Comparison of ENCODE assay signal across 25 cellular contexts in genomic region chr5:58056546-58056945, GRCh38.
DNase-seq lines count a peak whose midpoint lies in the region; ATAC-seq, FAIRE-seq and TF ChIP-seq lines count a peak whose summit lies in the region.
"Had no signal": no experiment of that assay in that cellular context is flagged by ENCODE, and none has a peak within 500 bp of the region (broad histone marks: within the 10 kb centered on the region; RNA-seq: fewer than 3 reads in every experiment).

No MANE protein-coding gene starts in this region.

- CTCF ChIA-PET in PC-3 (lab: Charles Lee): interaction anchor here (0.6 kb wide), 1 partner anchor 231 kb away, joined by 3 read pairs; no protein-coding TSS in a partner anchor
- CTCF ChIA-PET in endothelial cell of umbilical vein (lab: Charles Lee): interaction anchor here (0.7 to 1.0 kb wide), 4 partner anchors 15 to 277 kb away, joined by 3 to 4 read pairs (median 4); no protein-coding TSS in a partner anchor

- H3K9ac ChIP-seq in GM23248 (no peak overlapping the region), PC-3 (ENCODE audit: low read length) (no peak overlapping the region), endothelial cell of umbilical vein (replicated peaks; ENCODE audit: extremely low read depth, insufficient read depth, low read length) (no peak overlapping the region)
- H3K9ac ChIP-seq: parathyroid adenoma had no signal

- H3F3A ChIP-seq in GM23248 (ENCODE audit: insufficient read depth): peaks cover 14% of the 10 kb centered on the region; the same call in 1 of the 2 replicates
- H3F3A ChIP-seq in PC-3 (ENCODE audit: low read length, unreplicated experiment): no peaks in the 10 kb centered on the region

- H2AFZ ChIP-seq in GM23248 (no peak overlapping the region), PC-3 (ENCODE audit: low read length) (no peak overlapping the region), endothelial cell of umbilical vein (ENCODE audit: low read depth, low read length) (no peak overlapping the region)
- H2AFZ ChIP-seq: parathyroid adenoma had no signal

- WGBS in GM23248 (ENCODE audit: low coverage in 1 of 2, low lambda C conversion rate in 2 of 2, missing lambda C conversion rate in 2 of 2), 2 experiments: 44 to 60% methylated on average over 1 of the region's 1 CpG

- H3K9me2 ChIP-seq in GM23248 (ENCODE audit: insufficient read depth): no peaks in the 10 kb centered on the region; the same call in 1 of the 2 replicates
- no peaks in the 10 kb centered on the region for H3K9me2 ChIP-seq in PC-3 (replicated peaks; ENCODE audit: low read length)

- H3K36me3 ChIP-seq in GM23248 (ENCODE audit: low read depth) (no peaks in the 10 kb centered on the region), PC-3 (ENCODE audit: low read depth, low read length) (no peaks in the 10 kb centered on the region), endothelial cell of umbilical vein (ENCODE audit: control insufficient read depth in 2 of 2, extremely low read depth in 1 of 2, insufficient read depth in 2 of 2, low read length in 2 of 2) (no peaks in the 10 kb centered on the region)
- H3K36me3 ChIP-seq: right lobe of liver, tibial artery had no signal

- no peaks in the 10 kb centered on the region for H4K20me1 ChIP-seq in GM23248 (ENCODE audit: insufficient read depth)
- H4K20me1 ChIP-seq in PC-3 (ENCODE audit: low read length): no peaks in the 10 kb centered on the region
- H4K20me1 ChIP-seq in endothelial cell of umbilical vein (replicated peaks; ENCODE audit: control insufficient read depth, extremely low read depth, insufficient read depth, low read length): no peaks in the 10 kb centered on the region

- peaks cover 51% of the 10 kb centered on the region for H3K9me3 Mint-ChIP-seq in nephron progenitor cell

- H3K9me1 ChIP-seq in endothelial cell of umbilical vein (replicated peaks; ENCODE audit: control insufficient read depth, extremely low read depth, insufficient read depth, low read length): no peaks in the 10 kb centered on the region

- H3K27me3 ChIP-seq in GM23248 (replicated peaks; ENCODE audit: insufficient read depth) (no peaks in the 10 kb centered on the region), PC-3 (ENCODE audit: low read length) (no peaks in the 10 kb centered on the region), endothelial cell of umbilical vein (ENCODE audit: control insufficient read depth in 2 of 2, insufficient read depth in 2 of 2, low read length in 2 of 2) (no peaks in the 10 kb centered on the region)
- H3K27me3 ChIP-seq: foreskin keratinocyte, right lobe of liver, tibial artery had no signal

- FAIRE-seq in endothelial cell of umbilical vein (lab: Jason Lieb, UNC): no peak
- FAIRE-seq: bronchial epithelial cell had no signal

- H3K4me1 Mint-ChIP-seq in nephron progenitor cell: peaks cover 22% of the 10 kb centered on the region
- H3K4me1 Mint-ChIP-seq: T-helper 17 cell had no signal

- peak; percentile 15 for DNase-seq in GM23248
- DNase-seq in PC-3: peak; percentile 41
- peak; percentile 90 for DNase-seq in endothelial cell of umbilical vein (ENCODE audit: low read depth, low spot score)
- peak; percentile 37 for DNase-seq in non-pigmented ciliary epithelial cell (ENCODE audit: low read depth)
- no peak for DNase-seq in T1000 (lab: John Stamatoyannopoulos, UW)
- DNase-seq in nephron progenitor cell: no peak
- DNase-seq: activated gamma-delta T cell, Calu3, foreskin keratinocyte, immature natural killer cell, NCI-H146, NCI-H2171, NCI-H524, right lobe of liver, RPMI8226, T-helper 17 cell, tibial artery had no signal

- ATAC-seq in PC-3 (no peak), GM21619 (IDR thresholded peaks at IDR 0.05; ENCODE audit: unreplicated experiment) (no peak), GM19452 (IDR thresholded peaks at IDR 0.05; ENCODE audit: unreplicated experiment) (no peak)
- ATAC-seq: foreskin keratinocyte, HCT116, right lobe of liver, T-helper 17 cell had no signal

- H3K27ac ChIP-seq in GM23248: no peak overlapping the region
- no peak overlapping the region for H3K27ac ChIP-seq in PC-3 (ENCODE audit: low read length)
- H3K27ac ChIP-seq in endothelial cell of umbilical vein (ENCODE audit: insufficient read depth, low read depth, low read length): no peak overlapping the region
- H3K27ac ChIP-seq: C4-2B, coronary artery, foreskin keratinocyte, parathyroid adenoma, right lobe of liver, tibial artery had no signal

- intact Hi-C loops in PC-3 (cut with micrococcal nuclease): no loop called here
- intact Hi-C loops in endothelial cell of umbilical vein (cut with micrococcal nuclease): no loop called here

- H3K4me2 ChIP-seq in GM23248 (ENCODE audit: unreplicated experiment) (no peak overlapping the region), PC-3 (ENCODE audit: low read length) (no peak overlapping the region), endothelial cell of umbilical vein (ENCODE audit: insufficient read depth, low read length) (no peak overlapping the region)

- no peaks in the 10 kb centered on the region for H3K27me3 Mint-ChIP-seq in nephron progenitor cell (ENCODE audit: low read depth, poor library complexity)
- H3K27me3 Mint-ChIP-seq: stimulated activated naive CD8-positive, alpha-beta T cell treated with anti-CD3 and anti-CD28 coated beads, Interleukin-15, Interleukin-2, amounts not matched to agents 100 ng/mL and 50 ng/mL, for 24 hours; T-helper 17 cell had no signal

- H3K27ac Mint-ChIP-seq in nephron progenitor cell: no peak overlapping the region
- H3K27ac Mint-ChIP-seq: immature natural killer cell; stimulated activated naive CD8-positive, alpha-beta T cell treated with anti-CD3 and anti-CD28 coated beads, Interleukin-15, Interleukin-2, amounts not matched to agents 100 ng/mL and 50 ng/mL, for 24 hours; T-helper 17 cell had no signal

- H3K9me3 ChIP-seq in GM23248 (ENCODE audit: low read depth): no peaks in the 10 kb centered on the region
- H3K9me3 ChIP-seq in PC-3 (ENCODE audit: low read length): no peaks in the 10 kb centered on the region
- H3K9me3 ChIP-seq in endothelial cell of umbilical vein (replicated peaks; ENCODE audit: control insufficient read depth, insufficient read depth, low read length): no peaks in the 10 kb centered on the region

- TF ChIP-seq POLR2A in endothelial cell of umbilical vein (IDR thresholded peaks at IDR 0.05; ENCODE audit: low read depth, low read length): no peak

- H3K4me1 ChIP-seq in GM23248 (ENCODE audit: insufficient read depth) (peaks cover 10% of the 10 kb centered on the region), PC-3 (ENCODE audit: insufficient read depth, low read length) (no peaks in the 10 kb centered on the region), endothelial cell of umbilical vein (ENCODE audit: control insufficient read depth, extremely low read depth, insufficient read depth, low read length) (no peaks in the 10 kb centered on the region)
- H3K4me1 ChIP-seq: foreskin keratinocyte, parathyroid adenoma, right lobe of liver, tibial artery had no signal

- H3K79me2 ChIP-seq in GM23248 (ENCODE audit: insufficient read depth): no peaks in the 10 kb centered on the region
- no peaks in the 10 kb centered on the region for H3K79me2 ChIP-seq in PC-3 (ENCODE audit: low read length)
- no peaks in the 10 kb centered on the region for H3K79me2 ChIP-seq in endothelial cell of umbilical vein (ENCODE audit: control insufficient read depth, insufficient read depth, low read length)
- H3K79me2 ChIP-seq: parathyroid adenoma had no signal

- in situ Hi-C loops in GM23248 (cut with MboI): no loop called here

- dilution Hi-C loops in endothelial cell of umbilical vein (cut with MboI; ENCODE audit: extremely low pct_ligation_motif_present, low sequenced_read_pairs): no loop called here

- no peak overlapping the region for H3K4me3 ChIP-seq in GM23248
- no peak overlapping the region for H3K4me3 ChIP-seq in PC-3 (ENCODE audit: low read length)
- no peak overlapping the region for H3K4me3 ChIP-seq in endothelial cell of umbilical vein (replicated peaks in 1 of 3; ENCODE audit: insufficient read depth in 1 of 3, low read depth in 1 of 3, low read length in 3 of 3)
- H3K4me3 ChIP-seq: coronary artery, right lobe of liver, tibial artery had no signal

- TF ChIP-seq CTCF in PC-3 (conservative IDR thresholded peaks at IDR 0.05; ENCODE audit: low read depth, low read length) (no peak), endothelial cell of umbilical vein (IDR thresholded peaks at IDR 0.05; ENCODE audit: extremely low read depth in 1 of 2, insufficient read depth in 1 of 2, low read depth in 1 of 2, low read length in 2 of 2) (no peak), nephron progenitor cell (IDR thresholded peaks at IDR 0.05) (no peak)

- H3K36me3 Mint-ChIP-seq in nephron progenitor cell (ENCODE audit: low read depth): peaks cover 10% of the 10 kb centered on the region

- POLR2A ChIA-PET in PC-3 (lab: Charles Lee; ENCODE audit: unreplicated experiment): no interaction called here
- POLR2A ChIA-PET in endothelial cell of umbilical vein (lab: Charles Lee): no interaction called here

- BruUV-seq in PC-3 (replicated peaks; lab: Mats Ljungman, UMichigan): no TSS peak
- no TSS peak for BruUV-seq in endothelial cell of umbilical vein (replicated peaks; lab: Mats Ljungman, UMichigan)

- H3K4me3 Mint-ChIP-seq in nephron progenitor cell: no peak overlapping the region
- H3K4me3 Mint-ChIP-seq: immature natural killer cell; stimulated activated naive CD8-positive, alpha-beta T cell treated with anti-CD3 and anti-CD28 coated beads, Interleukin-15, Interleukin-2, amounts not matched to agents 100 ng/mL and 50 ng/mL, for 24 hours; T-helper 17 cell had no signal

TF ChIP-seq in endothelial cell of umbilical vein, 7 proteins besides CTCF, POLR2A, EP300 and RAD21:
- TF ChIP-seq EZH2 (IDR thresholded peaks at IDR 0.05; ENCODE audit: borderline replicate concordance, low read depth, low read length, severe bottlenecking): no peak
- TF ChIP-seq GATA2 (IDR thresholded peaks at IDR 0.05; ENCODE audit: insufficient read depth, insufficient read length, low read depth, low read length): peak; percentile 25
- TF ChIP-seq JUN (IDR thresholded peaks at IDR 0.05; ENCODE audit: borderline replicate concordance, insufficient read depth, insufficient read length, low read depth): peak; percentile 12
- no peak for TF ChIP-seq MYC (IDR thresholded peaks at IDR 0.05; ENCODE audit: low read depth, low read length)
- TF ChIP-seq MAX (IDR thresholded peaks at IDR 0.05; ENCODE audit: insufficient read depth, insufficient read length): no peak
- TF ChIP-seq FOS (IDR thresholded peaks at IDR 0.05; ENCODE audit: borderline replicate concordance, insufficient read depth, low read length): no peak
- no peak for TF ChIP-seq POLR2AphosphoS5 (IDR thresholded peaks at IDR 0.05; ENCODE audit: insufficient read depth, low read depth, low read length)

Comparison
In these comparisons a context has a peak if more than half of its experiments do, and no peak if none do; other contexts are left out.
1. DNase-seq: peak in GM23248 (single experiment), PC-3 (single experiment), endothelial cell of umbilical vein (single experiment) and non-pigmented ciliary epithelial cell (single experiment); none in T1000 (single experiment) and nephron progenitor cell (single experiment).